In the genomic region with DNA sequence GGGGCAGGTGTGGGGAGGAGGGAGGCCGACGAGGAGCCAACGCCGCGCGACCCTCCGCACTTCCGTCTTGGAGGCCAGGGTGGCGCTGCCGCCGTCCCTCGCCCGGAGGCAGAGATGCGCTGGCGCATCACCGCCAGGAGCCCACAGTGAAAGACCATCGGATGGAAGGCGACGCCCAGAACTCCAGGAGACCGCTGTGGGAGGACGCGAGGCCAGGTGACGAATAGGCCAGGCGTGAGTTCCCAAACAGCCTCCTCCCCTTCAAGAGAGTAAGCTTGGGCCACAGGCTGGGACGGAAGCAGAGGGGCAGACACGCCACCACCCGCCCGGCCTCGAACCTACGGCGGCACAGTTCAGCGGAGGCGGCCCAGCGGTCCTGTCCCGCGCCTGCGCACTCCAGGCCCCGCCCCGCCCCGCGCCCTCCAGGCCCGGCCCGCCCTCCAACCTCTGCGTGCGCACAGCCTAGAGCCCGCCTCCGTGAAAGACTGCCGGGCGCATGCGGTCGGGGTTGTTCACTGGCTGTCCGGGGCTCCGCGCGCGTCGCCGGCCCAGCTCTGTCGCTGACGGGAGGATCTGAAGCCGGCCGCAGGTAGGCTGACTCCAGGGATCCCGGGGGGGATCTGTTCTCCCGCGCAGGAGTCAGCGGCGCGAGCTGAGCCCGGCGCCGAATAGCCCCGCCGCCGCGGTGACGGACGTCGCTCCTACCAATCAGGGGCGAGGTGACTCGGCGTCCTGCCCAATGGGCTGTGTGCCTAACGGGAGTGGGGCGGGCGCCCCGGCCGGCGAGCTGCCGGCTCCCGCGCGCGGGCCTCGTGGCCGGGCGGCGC, we compare ENCODE assay signal across 8 cellular contexts.
DNase-seq lines count a peak whose midpoint lies in the region; ATAC-seq lines count a peak whose summit lies in the region.

A gene with protein sequence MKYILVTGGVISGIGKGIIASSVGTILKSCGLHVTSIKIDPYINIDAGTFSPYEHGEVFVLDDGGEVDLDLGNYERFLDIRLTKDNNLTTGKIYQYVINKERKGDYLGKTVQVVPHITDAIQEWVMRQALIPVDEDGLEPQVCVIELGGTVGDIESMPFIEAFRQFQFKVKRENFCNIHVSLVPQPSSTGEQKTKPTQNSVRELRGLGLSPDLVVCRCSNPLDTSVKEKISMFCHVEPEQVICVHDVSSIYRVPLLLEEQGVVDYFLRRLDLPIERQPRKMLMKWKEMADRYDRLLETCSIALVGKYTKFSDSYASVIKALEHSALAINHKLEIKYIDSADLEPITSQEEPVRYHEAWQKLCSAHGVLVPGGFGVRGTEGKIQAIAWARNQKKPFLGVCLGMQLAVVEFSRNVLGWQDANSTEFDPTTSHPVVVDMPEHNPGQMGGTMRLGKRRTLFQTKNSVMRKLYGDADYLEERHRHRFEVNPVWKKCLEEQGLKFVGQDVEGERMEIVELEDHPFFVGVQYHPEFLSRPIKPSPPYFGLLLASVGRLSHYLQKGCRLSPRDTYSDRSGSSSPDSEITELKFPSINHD (plus strand): TSS at position 456 of the 827 bp plus-strand sequence. CDS start 3,595 bp downstream, outside the sequence.

- DNase-seq in AML-193 (lab: John Stamatoyannopoulos, UW) (peak; percentile 78 to 87), NCI-H345 treated with DMSO at 0.1 percent for 48 hours (lab: John Stamatoyannopoulos, UW; ENCODE audit: unreplicated experiment) (peak; percentile 89), caudate nucleus (lab: John Stamatoyannopoulos, UW) (peak in 60 of 61 donors; percentile 71 to 99 (median 94)), inferior parietal cortex (ENCODE audit: extremely low spot score) (peak; percentile 97)
- peak; percentile 89 to 93 (median 91) for DNase-seq in activated CD4-positive, CD25-positive, alpha-beta regulatory T cell (lab: John Stamatoyannopoulos, UW)
- peak; percentile 92 to 94 for DNase-seq in stimulated activated CD4-positive, alpha-beta T cell treated with anti-CD3 and anti-CD28 coated beads, Interleukin-12 subunit alpha, Interleukin-12 subunit beta, amount 100 ng/mL, for 24 hours (ENCODE audit: low read depth in 2 of 2)

- H3K27ac ChIP-seq in caudate nucleus (ENCODE audit: low read depth, low read length), result peak within 1 kb of the TSS; percentile 95

- ATAC-seq in GM19035 (IDR thresholded peaks at IDR 0.05; ENCODE audit: unreplicated experiment) (peak; percentile 89), HG03342 (IDR thresholded peaks at IDR 0.05; ENCODE audit: unreplicated experiment) (peak; percentile 89)

Comparison
In these comparisons a context has a peak if more than half of its experiments do, and no peak if none do; other contexts are left out.
1. Peak in every context shown above with its lines: DNase-seq, ATAC-seq and H3K27ac ChIP-seq.